ENCODE assay signal across 8 cellular contexts in genomic region chr3:30461311-30461710, GRCh38.
"Had no signal": no experiment of that assay in that cellular context is flagged by ENCODE, and none has a peak within 500 bp of the region (broad histone marks: within the 10 kb centered on the region; RNA-seq: fewer than 3 reads in every experiment).

No MANE protein-coding gene starts in this region.

- FAIRE-seq: G401.6, GM12878, GM12891, GM12892, GM18507, GM19239 had no signal

- H3K4me3 ChIP-seq: GM12878 had no signal

- ATAC-seq: GM12878 had no signal

- DNase-seq: GDM1, GF-D8 had no signal
